In genomic region chr2:39127973-39128372, GRCh38 we compare ENCODE assay signal across 8 cellular contexts. TPM values are rescaled to one million over a fixed set of nuclear protein-coding genes. Genes with fewer than 3 reads are reported as not detected.
A peak's percentile ranks its signal among the peaks of the same experiment; 100 is the strongest.
DNase-seq lines count a peak whose midpoint lies in the region; ATAC-seq, FAIRE-seq and TF ChIP-seq lines count a peak whose summit lies in the region.

No MANE protein-coding gene starts in this region.

- peak overlapping the region; percentile 51 for H3K27ac Mint-ChIP-seq in activated CD4-positive, alpha-beta T cell treated with anti-CD3 and anti-CD28 coated beads for 36 hours

- DNase-seq in SIG-M5 treated with dmso at 0.1 percent for 504 hours (lab: John Stamatoyannopoulos, UW; ENCODE audit: unreplicated experiment): peak; percentile 60
- no peak for DNase-seq in SIG-M5 (lab: John Stamatoyannopoulos, UW)
- DNase-seq in activated CD4-positive, alpha-beta T cell treated with anti-CD3 and anti-CD28 coated beads for 36 hours: peak; percentile 75
- peak; percentile 60 for DNase-seq in fibroblast of the aortic adventitia (ENCODE audit: low read depth)
- DNase-seq in DMS153 treated with DMSO at 0.1 percent for 48 hours (lab: John Stamatoyannopoulos, UW; ENCODE audit: unreplicated experiment): no peak
- no peak for DNase-seq in HAP-1 (ENCODE audit: low spot score in 2 of 2)
- DNase-seq in RCC 7860 (ENCODE audit: low spot score): no peak

- TF ChIP-seq CTCF in fibroblast of the aortic adventitia (IDR thresholded peaks at IDR 0.05; ENCODE audit: insufficient read depth, low read length): no peak

- H3K4me1 ChIP-seq in HAP-1: peaks cover 26% of the 10 kb centered on the region

- peak; percentile 50 for ATAC-seq in HG03196 (IDR thresholded peaks at IDR 0.05; ENCODE audit: unreplicated experiment)
- peak; percentile 40 for ATAC-seq in activated CD4-positive, alpha-beta T cell treated with anti-CD3 and anti-CD28 coated beads for 36 hours

- peaks cover 47% of the 10 kb centered on the region for H3K4me1 Mint-ChIP-seq in activated CD4-positive, alpha-beta T cell treated with anti-CD3 and anti-CD28 coated beads for 36 hours

- in situ Hi-C loops in HAP-1 (cut with MboI; ENCODE audit: low sequenced_read_pairs): no loop called here

- no peak for FAIRE-seq in RCC 7860 (lab: Jason Lieb, UNC)

- POLR2A ChIA-PET in activated CD4-positive, alpha-beta T cell treated with anti-CD3 and anti-CD28 coated beads for 36 hours (lab: Charles Lee): interaction anchor here (1.2 kb wide), 1 partner anchor 385 kb away, joined by 7 read pairs; no protein-coding TSS in a partner anchor

- no peaks in the 10 kb centered on the region for H3K9me3 ChIP-seq in HAP-1

- no peaks in the 10 kb centered on the region for H3K9me3 Mint-ChIP-seq in activated CD4-positive, alpha-beta T cell treated with anti-CD3 and anti-CD28 coated beads for 36 hours (ENCODE audit: low read depth)

- CTCF ChIA-PET in activated CD4-positive, alpha-beta T cell treated with anti-CD3 and anti-CD28 coated beads for 36 hours (lab: Charles Lee): interaction anchor here (0.8 to 8.3 kb wide), 4 partner anchors 9 to 101 kb away, joined by 3 to 71 read pairs (median 4); no protein-coding TSS in a partner anchor

- H3K27me3 ChIP-seq in HAP-1 (ENCODE audit: low read depth): no peaks in the 10 kb centered on the region

- intact Hi-C loops in activated CD4-positive, alpha-beta T cell treated with anti-CD3 and anti-CD28 coated beads for 36 hours (cut with DNase I, micrococcal nuclease): loop anchor here (2.0 to 10.0 kb wide), 6 partner anchors 364 to 1751 kb away; partner anchors contain the start of gene GALM (in 2 of the 2)

- H3K4me3 ChIP-seq in fibroblast of the aortic adventitia (ENCODE audit: low read depth, low read length) (no peak overlapping the region), HAP-1 (no peak overlapping the region)

- no peaks in the 10 kb centered on the region for H3K27me3 Mint-ChIP-seq in activated CD4-positive, alpha-beta T cell treated with anti-CD3 and anti-CD28 coated beads for 36 hours

- H3K36me3 Mint-ChIP-seq in activated CD4-positive, alpha-beta T cell treated with anti-CD3 and anti-CD28 coated beads for 36 hours (ENCODE audit: low read depth): peaks cover 4% of the 10 kb centered on the region

- no peaks in the 10 kb centered on the region for H3K36me3 ChIP-seq in HAP-1 (replicated peaks)

- H3K4me3 Mint-ChIP-seq in activated CD4-positive, alpha-beta T cell treated with anti-CD3 and anti-CD28 coated beads for 36 hours: no peak overlapping the region

RNA-seq across cellular contexts. Expression of gene SOS1, which starts 7.1 kb away (rescaled TPM):
- total RNA-seq in activated CD4-positive, alpha-beta T cell treated with anti-CD3 and anti-CD28 coated beads for 36 hours: 10 to 100 TPM; 30.1 to 32.0 TPM
- 27.9 and 36.1 TPM in 2 replicates for total RNA-seq in fibroblast of the aortic adventitia (ENCODE audit: low replicate concordance)

Comparison
In these comparisons a context has a peak if more than half of its experiments do, and no peak if none do; other contexts are left out.
1. DNase-seq: peak in SIG-M5 treated with dmso at 0.1 percent for 504 hours (single experiment), activated CD4-positive, alpha-beta T cell treated with anti-CD3 and anti-CD28 coated beads for 36 hours (single experiment) and fibroblast of the aortic adventitia (single experiment); none in SIG-M5 (single experiment), DMS153 treated with DMSO at 0.1 percent for 48 hours (single experiment), HAP-1 (0 of 2) and RCC 7860 (single experiment).